Comparison of ENCODE assay signal across 8 cellular contexts in the genomic region with DNA sequence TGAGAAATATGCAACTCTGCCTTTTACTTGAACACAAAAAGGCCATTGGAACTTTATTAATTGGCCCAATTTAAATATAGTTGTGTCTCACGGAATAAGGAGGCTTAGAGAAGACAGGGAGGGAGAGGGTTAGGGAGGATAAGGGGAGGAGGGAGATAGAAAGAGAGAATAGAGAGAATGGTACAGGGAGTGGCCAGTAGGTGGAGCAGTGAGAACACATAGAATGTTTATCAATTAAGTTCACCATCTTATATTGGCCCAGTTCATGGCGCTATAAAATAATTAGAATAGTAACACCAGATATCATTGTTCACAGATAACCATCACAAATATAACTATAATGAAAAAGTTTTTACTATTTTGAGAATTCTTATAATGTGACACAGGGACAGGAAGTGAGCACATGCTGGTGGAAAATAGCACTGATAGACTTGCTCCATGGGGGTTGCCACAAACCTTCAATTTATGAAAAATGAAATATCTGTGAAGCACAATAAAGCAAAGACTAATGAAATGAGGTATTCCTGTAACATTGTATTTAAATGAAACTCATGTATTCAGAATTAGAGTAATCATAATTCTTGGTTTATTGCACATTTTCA.
DNase-seq lines count a peak whose midpoint lies in the region; ATAC-seq and TF ChIP-seq lines count a peak whose summit lies in the region.

No MANE protein-coding gene starts in this region.

- H3K4me1 ChIP-seq in gastroesophageal sphincter = no peaks in the 10 kb centered on the region

- peak in 1 of 4 experiments; percentile 39 for TF ChIP-seq CTCF in gastroesophageal sphincter (IDR thresholded peaks at IDR 0.05)

- H3K27me3 ChIP-seq in MG63 = no peaks in the 10 kb centered on the region
- H3K27me3 ChIP-seq in gastroesophageal sphincter = no peaks in the 10 kb centered on the region

- H3K4me3 ChIP-seq in MG63 = no peak overlapping the region
- no peak overlapping the region for H3K4me3 ChIP-seq in gastroesophageal sphincter

- TF ChIP-seq POLR2A in gastroesophageal sphincter (IDR thresholded peaks at IDR 0.05) = no peak

- H3K9me3 ChIP-seq in MG63 (no peaks in the 10 kb centered on the region), T-helper 17 cell (ENCODE audit: control insufficient read depth, low read length, poor library complexity, severe bottlenecking) (no peaks in the 10 kb centered on the region), gastroesophageal sphincter (no peaks in the 10 kb centered on the region)

- H3K27ac ChIP-seq in gastroesophageal sphincter = no peak overlapping the region

- no peak overlapping the region for H3K4me3 Mint-ChIP-seq in T-helper 17 cell

- peak; percentile 57 to 66 for DNase-seq in AML-193 (lab: John Stamatoyannopoulos, UW)
- DNase-seq in MG63 = peak; percentile 4
- no peak for DNase-seq in T-helper 17 cell
- peak; percentile 0 for DNase-seq in hepatic stellate cell (ENCODE audit: low spot score)
- peak; percentile 30 for DNase-seq in superior temporal gyrus (ENCODE audit: extremely low spot score)

- no peaks in the 10 kb centered on the region for H3K4me1 Mint-ChIP-seq in T-helper 17 cell

- 44 to 54% methylated on average over 1 to 2 of the region's 2 CpGs for WGBS in gastroesophageal sphincter (ENCODE audit: low coverage in 1 of 2), 2 donors

- H3K27me3 Mint-ChIP-seq in T-helper 17 cell = no peaks in the 10 kb centered on the region

- H3K36me3 Mint-ChIP-seq in T-helper 17 cell (ENCODE audit: low read depth) = no peaks in the 10 kb centered on the region

- no peak overlapping the region for H3K27ac Mint-ChIP-seq in T-helper 17 cell

- ATAC-seq in GM18498 (IDR thresholded peaks at IDR 0.05; ENCODE audit: unreplicated experiment) (peak; percentile 96), HG02610 (IDR thresholded peaks at IDR 0.05; ENCODE audit: unreplicated experiment) (peak; percentile 93), T-helper 17 cell (peak; percentile 48), gastroesophageal sphincter (no peak)

- H3K36me3 ChIP-seq in MG63 (no peaks in the 10 kb centered on the region), gastroesophageal sphincter (no peaks in the 10 kb centered on the region)

- no peak for TF ChIP-seq EP300 in gastroesophageal sphincter (IDR thresholded peaks at IDR 0.05)

Comparison
In these comparisons a context has a peak if more than half of its experiments do, and no peak if none do; other contexts are left out.
1. DNase-seq: peak in AML-193 (2 of 2), MG63 (single experiment), hepatic stellate cell (single experiment) and superior temporal gyrus (single experiment); none in T-helper 17 cell (0 of 3).